8 cellular contexts compared by ENCODE assay signal in the genomic region with DNA sequence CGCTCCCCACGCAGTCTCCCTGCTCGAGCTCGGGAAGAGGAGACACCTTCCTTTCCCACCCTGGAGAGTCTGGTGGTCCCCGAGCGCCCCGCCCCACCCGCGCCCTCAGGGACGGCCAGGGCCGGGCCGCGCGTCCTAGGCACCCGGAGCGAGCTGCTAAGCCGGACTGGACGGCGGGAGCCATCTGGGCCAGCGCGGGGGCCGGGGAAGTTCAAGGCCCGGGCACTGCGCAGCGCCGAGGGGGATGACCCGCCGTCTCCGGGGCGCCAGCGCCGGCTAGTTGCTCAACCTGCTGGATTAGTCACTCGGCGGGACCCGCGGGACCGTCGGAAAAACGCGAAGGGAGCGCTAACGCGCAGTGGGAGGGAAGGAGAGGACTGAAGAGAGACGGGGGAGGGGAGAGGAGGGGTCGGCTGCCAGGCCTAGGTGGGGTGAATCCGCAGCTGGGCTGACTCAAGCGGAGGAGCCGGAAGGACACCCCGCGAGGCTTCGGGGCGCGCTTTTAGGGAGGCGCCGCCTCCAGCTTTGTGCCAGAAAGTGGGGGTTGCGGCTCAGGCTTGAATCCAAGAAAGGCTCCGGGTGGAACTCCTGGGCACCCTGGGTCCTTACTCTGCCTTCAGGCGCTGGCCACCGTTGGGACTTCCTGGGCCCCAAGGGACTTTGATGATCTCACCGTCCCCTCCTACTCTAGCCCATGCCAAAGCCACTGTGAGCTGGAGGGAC.
DNase-seq lines count a peak whose midpoint lies in the region; ATAC-seq, FAIRE-seq and TF ChIP-seq lines count a peak whose summit lies in the region.

No MANE protein-coding gene starts in this region.

- peak overlapping the region; percentile 24 for H3K4me3 ChIP-seq in brain microvascular endothelial cell (ENCODE audit: low read depth, low read length)
- no peak overlapping the region for H3K4me3 ChIP-seq in HepG2 (replicated peaks in 1 of 3; ENCODE audit: insufficient read depth in 1 of 3, low read depth in 2 of 3, low read length in 3 of 3)
- H3K4me3 ChIP-seq in MM.1S (ENCODE audit: low read length) = no peak overlapping the region

- H3K36me3 ChIP-seq in brain microvascular endothelial cell (replicated peaks) (no peaks in the 10 kb centered on the region), HepG2 (replicated peaks in 1 of 2; ENCODE audit: control insufficient read depth in 1 of 2, insufficient read depth in 2 of 2, low read length in 2 of 2) (no peaks in the 10 kb centered on the region), MM.1S (replicated peaks; ENCODE audit: insufficient read depth, low read length) (no peaks in the 10 kb centered on the region)

- H3K27ac ChIP-seq in brain microvascular endothelial cell (no peak overlapping the region), HepG2 (ENCODE audit: extremely low read length, insufficient read depth, low read length) (no peak overlapping the region), MM.1S (ENCODE audit: low read length) (no peak overlapping the region)

- H3K4me1 ChIP-seq in HepG2 (ENCODE audit: insufficient read depth, low read length) = peaks cover 36% of the 10 kb centered on the region
- H3K4me1 ChIP-seq in MM.1S (ENCODE audit: low read length) = no peaks in the 10 kb centered on the region

- peaks cover 7% of the 10 kb centered on the region for H3K4me1 Mint-ChIP-seq in activated CD4-positive, alpha-beta memory T cell treated with anti-CD3 and anti-CD28 coated beads for 36 hours (ENCODE audit: low read depth)
- H3K4me1 Mint-ChIP-seq in activated CD4-positive, alpha-beta memory T cell treated with anti-CD3 and anti-CD28 coated beads, Interleukin-2, amount 10 ng/mL, durations not matched to agents 7 days and 5 days = peaks cover 5% of the 10 kb centered on the region
- H3K4me1 Mint-ChIP-seq in type B pancreatic cell (ENCODE audit: unreplicated experiment) (peaks cover 57% of the 10 kb centered on the region), HFFc6 (ENCODE audit: low read depth) (peaks cover 8% of the 10 kb centered on the region)

- TF ChIP-seq CTCF in brain microvascular endothelial cell (IDR thresholded peaks at IDR 0.05; ENCODE audit: low read depth, low read length, missing control alignments) (no peak), HepG2 (CRISPR knock-in tag; IDR thresholded peaks at IDR 0.05) (no peak), type B pancreatic cell (conservative IDR thresholded peaks at IDR 0.05) (no peak), MM.1S (IDR thresholded peaks at IDR 0.05; ENCODE audit: low read length) (no peak), HFFc6 (IDR thresholded peaks at IDR 0.05) (no peak)

- H3K9me3 ChIP-seq in HepG2 (ENCODE audit: low read length) (no peaks in the 10 kb centered on the region), MM.1S (replicated peaks; ENCODE audit: insufficient read depth, low read length) (no peaks in the 10 kb centered on the region)

- intact Hi-C loops in activated CD4-positive, alpha-beta memory T cell treated with anti-CD3 and anti-CD28 coated beads for 36 hours (cut with micrococcal nuclease) = no loop called here
- intact Hi-C loops in HepG2 (cut with micrococcal nuclease; ENCODE audit: unreplicated experiment) = no loop called here

- no peak overlapping the region for H3K27ac Mint-ChIP-seq in activated CD4-positive, alpha-beta memory T cell treated with anti-CD3 and anti-CD28 coated beads for 36 hours
- H3K27ac Mint-ChIP-seq in activated CD4-positive, alpha-beta memory T cell treated with anti-CD3 and anti-CD28 coated beads, Interleukin-2, amount 10 ng/mL, durations not matched to agents 7 days and 5 days = no peak overlapping the region
- H3K27ac Mint-ChIP-seq in type B pancreatic cell (peak overlapping the region; percentile 68), HFFc6 (no peak overlapping the region)

- H4K20me1 ChIP-seq in HepG2 (ENCODE audit: insufficient read depth, low read length) (no peaks in the 10 kb centered on the region), MM.1S (ENCODE audit: insufficient read depth, low read length) (no peaks in the 10 kb centered on the region)

- CTCF ChIA-PET in activated CD4-positive, alpha-beta memory T cell treated with anti-CD3 and anti-CD28 coated beads for 36 hours (lab: Charles Lee) = interaction anchor here (0.6 to 0.7 kb wide), 2 partner anchors 8 to 84 kb away, joined by 3 read pairs; no protein-coding TSS in a partner anchor
- CTCF ChIA-PET in activated CD4-positive, alpha-beta memory T cell treated with anti-CD3 and anti-CD28 coated beads, Interleukin-2, amount 10 ng/mL, durations not matched to agents 7 days and 5 days (lab: Charles Lee) = interaction anchor here (0.6 kb wide), 1 partner anchor 39 kb away, joined by 4 read pairs; no protein-coding TSS in a partner anchor
- CTCF ChIA-PET in HepG2 (lab: Yijun Ruan, JAX; ENCODE audit: low intra/inter-chr PET ratio, low total read pairs) = no interaction called here

- no peak for TF ChIP-seq RAD21 in HepG2 (CRISPR knock-in tag; IDR thresholded peaks at IDR 0.05)

- 83% methylated on average over 57 of the region's 60 CpGs for WGBS in HepG2 (ENCODE audit: low lambda C conversion rate)

- H3F3A ChIP-seq in MM.1S (ENCODE audit: insufficient read depth, low read length) = no peaks in the 10 kb centered on the region

- H3K79me2 ChIP-seq in HepG2 (ENCODE audit: insufficient read depth, low read length) (no peaks in the 10 kb centered on the region), MM.1S (ENCODE audit: low read length) (no peaks in the 10 kb centered on the region)

- DNase-seq in activated CD4-positive, alpha-beta memory T cell treated with anti-CD3 and anti-CD28 coated beads for 36 hours = peak; percentile 37
- DNase-seq in activated CD4-positive, alpha-beta memory T cell treated with anti-CD3 and anti-CD28 coated beads, Interleukin-2, amount 10 ng/mL, durations not matched to agents 7 days and 5 days = no peak
- DNase-seq in brain microvascular endothelial cell (peak; percentile 51), HepG2 (ENCODE audit: low spot score) (no peak), type B pancreatic cell (ENCODE audit: extremely low spot score, unreplicated experiment) (no peak), MM.1S (no peak), HFFc6 (no peak)

- H3K4me2 ChIP-seq in HepG2 (ENCODE audit: low read depth, low read length) (no peak overlapping the region), MM.1S (ENCODE audit: low read depth, low read length) (no peak overlapping the region)

- BruUV-seq in HepG2 (replicated peaks; lab: Mats Ljungman, UMichigan) = no TSS peak

- no peaks in the 10 kb centered on the region for H3K9me2 ChIP-seq in MM.1S (replicated peaks; ENCODE audit: insufficient read depth, low read length)

- in situ Hi-C loops in brain microvascular endothelial cell (cut with HindIII; ENCODE audit: low pct_ligation_motif_present, low sequenced_read_pairs) (no loop called here), HepG2 (cut with HindIII; ENCODE audit: extremely low pct_ligation_motif_present, low pct_unique_long_range_greater_than_20kb) (no loop called here)

- H3K9ac ChIP-seq in HepG2 (ENCODE audit: insufficient read depth, low read depth, low read length) (no peak overlapping the region), MM.1S (ENCODE audit: low read length) (no peak overlapping the region)

- no peak for TF ChIP-seq EP300 in HepG2 (IDR thresholded peaks at IDR 0.05; ENCODE audit: low read depth in 2 of 2, low read length in 2 of 2)
- TF ChIP-seq EP300 in HepG2 (CRISPR knock-in tag; IDR thresholded peaks at IDR 0.05; ENCODE audit: borderline replicate concordance) = no peak

- no peaks in the 10 kb centered on the region for H3K27me3 ChIP-seq in brain microvascular endothelial cell (replicated peaks)
- H3K27me3 ChIP-seq in HepG2 (ENCODE audit: control insufficient read depth in 1 of 2, insufficient read depth in 2 of 2, low read length in 2 of 2) = peaks cover 11 to 64% of the 10 kb centered on the region in 2 experiments
- peaks cover 71% of the 10 kb centered on the region for H3K27me3 ChIP-seq in MM.1S (replicated peaks; ENCODE audit: insufficient read depth, low read length)

- H3K27me3 Mint-ChIP-seq in activated CD4-positive, alpha-beta memory T cell treated with anti-CD3 and anti-CD28 coated beads for 36 hours = peaks cover 46% of the 10 kb centered on the region
- H3K27me3 Mint-ChIP-seq in activated CD4-positive, alpha-beta memory T cell treated with anti-CD3 and anti-CD28 coated beads, Interleukin-2, amount 10 ng/mL, durations not matched to agents 7 days and 5 days = peaks cover 72% of the 10 kb centered on the region
- H3K27me3 Mint-ChIP-seq in type B pancreatic cell = peaks cover 19% of the 10 kb centered on the region
- H3K27me3 Mint-ChIP-seq in HFFc6 (ENCODE audit: insufficient read depth) = peaks cover 32% of the 10 kb centered on the region

- no peak for FAIRE-seq in HepG2 (lab: Jason Lieb, UNC)

- POLR2A ChIA-PET in activated CD4-positive, alpha-beta memory T cell treated with anti-CD3 and anti-CD28 coated beads for 36 hours (lab: Charles Lee) = no interaction called here
- POLR2A ChIA-PET in activated CD4-positive, alpha-beta memory T cell treated with anti-CD3 and anti-CD28 coated beads, Interleukin-2, amount 10 ng/mL, durations not matched to agents 7 days and 5 days (lab: Charles Lee) = no interaction called here
- POLR2A ChIA-PET in HepG2 (lab: Yijun Ruan, JAX) = interaction anchor here (0.8 to 1.2 kb wide), 2 partner anchors 14 to 50 kb away, joined by 3 read pairs; no protein-coding TSS in a partner anchor

- ATAC-seq in HepG2 (no peak; the same call in 2 of the 3 replicates), HG02840 (IDR thresholded peaks at IDR 0.05; ENCODE audit: low FRiP score, unreplicated experiment) (no peak)

- H3K4me3 Mint-ChIP-seq in activated CD4-positive, alpha-beta memory T cell treated with anti-CD3 and anti-CD28 coated beads for 36 hours = peak overlapping the region; percentile 60
- no peak overlapping the region for H3K4me3 Mint-ChIP-seq in activated CD4-positive, alpha-beta memory T cell treated with anti-CD3 and anti-CD28 coated beads, Interleukin-2, amount 10 ng/mL, durations not matched to agents 7 days and 5 days
- H3K4me3 Mint-ChIP-seq in type B pancreatic cell (peak overlapping the region; percentile 85), HFFc6 (no peak overlapping the region)

- H3K9me3 Mint-ChIP-seq in activated CD4-positive, alpha-beta memory T cell treated with anti-CD3 and anti-CD28 coated beads for 36 hours = no peaks in the 10 kb centered on the region
- H3K9me3 Mint-ChIP-seq in activated CD4-positive, alpha-beta memory T cell treated with anti-CD3 and anti-CD28 coated beads, Interleukin-2, amount 10 ng/mL, durations not matched to agents 7 days and 5 days = no peaks in the 10 kb centered on the region
- H3K9me3 Mint-ChIP-seq in type B pancreatic cell (no peaks in the 10 kb centered on the region), HFFc6 (no peaks in the 10 kb centered on the region)

- no peak for TF ChIP-seq POLR2A in HepG2 (IDR thresholded peaks at IDR 0.05; ENCODE audit: insufficient read depth in 1 of 2, low read depth in 2 of 2, low read length in 2 of 2)

- H2AFZ ChIP-seq in HepG2 (ENCODE audit: low read length) = no peak overlapping the region
- H2AFZ ChIP-seq in MM.1S (ENCODE audit: low read length) = no peak overlapping the region

- no peaks in the 10 kb centered on the region for H3K36me3 Mint-ChIP-seq in activated CD4-positive, alpha-beta memory T cell treated with anti-CD3 and anti-CD28 coated beads for 36 hours
- no peaks in the 10 kb centered on the region for H3K36me3 Mint-ChIP-seq in activated CD4-positive, alpha-beta memory T cell treated with anti-CD3 and anti-CD28 coated beads, Interleukin-2, amount 10 ng/mL, durations not matched to agents 7 days and 5 days (ENCODE audit: low read depth)
- no peaks in the 10 kb centered on the region for H3K36me3 Mint-ChIP-seq in type B pancreatic cell
- H3K36me3 Mint-ChIP-seq in HFFc6 (ENCODE audit: low read depth) = no peaks in the 10 kb centered on the region

Comparison
In these comparisons a context has a peak if more than half of its experiments do, and no peak if none do; other contexts are left out.
1. DNase-seq: peak in activated CD4-positive, alpha-beta memory T cell treated with anti-CD3 and anti-CD28 coated beads for 36 hours (single experiment) and brain microvascular endothelial cell (single experiment); none in activated CD4-positive, alpha-beta memory T cell treated with anti-CD3 and anti-CD28 coated beads, Interleukin-2, amount 10 ng/mL, durations not matched to agents 7 days and 5 days (single experiment), HepG2 (single experiment), type B pancreatic cell (single experiment), MM.1S (single experiment) and HFFc6 (single experiment).
2. H3K4me3 Mint-ChIP-seq: peak in activated CD4-positive, alpha-beta memory T cell treated with anti-CD3 and anti-CD28 coated beads for 36 hours (single experiment) and type B pancreatic cell (single experiment); none in activated CD4-positive, alpha-beta memory T cell treated with anti-CD3 and anti-CD28 coated beads, Interleukin-2, amount 10 ng/mL, durations not matched to agents 7 days and 5 days (single experiment) and HFFc6 (single experiment).